In the genomic region with DNA sequence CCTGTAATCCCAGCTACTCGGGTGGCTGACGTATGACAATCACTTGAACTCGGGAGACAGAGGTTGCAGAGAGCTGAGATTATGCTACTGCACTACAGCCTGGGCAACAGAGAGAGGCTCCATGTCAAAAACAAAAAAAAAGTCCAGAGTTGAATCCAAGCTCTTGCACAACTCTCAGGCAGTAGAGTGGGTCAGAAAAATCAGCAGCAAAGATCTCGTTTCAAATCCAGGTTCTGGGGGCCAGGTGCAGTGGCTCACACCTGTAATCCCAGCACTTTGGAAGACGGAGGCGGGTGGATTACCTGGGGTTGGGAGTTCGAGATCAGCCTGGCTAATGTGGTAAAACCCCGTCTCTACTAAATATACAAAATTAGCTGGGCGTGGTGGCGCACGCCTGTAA, we compare ENCODE assay signal across 16 cellular contexts.
"Had no signal": no experiment of that assay in that cellular context is flagged by ENCODE, and none has a peak within 500 bp of the region (broad histone marks: within the 10 kb centered on the region; RNA-seq: fewer than 3 reads in every experiment).

No MANE protein-coding gene starts in this region.

- H3K27me3 Mint-ChIP-seq: naive thymus-derived CD8-positive, alpha-beta T cell had no signal

- H3K4me3 ChIP-seq: dorsolateral prefrontal cortex, gastrocnemius medialis, lung, smooth muscle cell, upper lobe of left lung, uterus had no signal

- H3K27ac ChIP-seq: gastrocnemius medialis, neutrophil, upper lobe of left lung, uterus had no signal

- DNase-seq: cortex of kidney; dorsolateral prefrontal cortex; effector memory CD4-positive, alpha-beta T cell; gastrocnemius medialis; left cardiac atrium; left ventricle myocardium superior; mesendoderm; stimulated activated CD4-positive, alpha-beta T cell treated with anti-CD3 and anti-CD28 coated beads, Interleukin-2, amount 100 ng/mL, for 48 hours; stimulated activated naive CD4-positive, alpha-beta T cell treated with Interleukin-2 at 50 U/mL for 16 hours; upper lobe of left lung; uterus had no signal

- H3K9me3 Mint-ChIP-seq: naive thymus-derived CD8-positive, alpha-beta T cell had no signal

- ATAC-seq: esophagus mucosa; gastrocnemius medialis; left cardiac atrium; left ventricle myocardium superior; naive thymus-derived CD8-positive, alpha-beta T cell had no signal

- H3K4me3 Mint-ChIP-seq: naive thymus-derived CD8-positive, alpha-beta T cell had no signal
